ENCODE assay signal across 2 cellular contexts in the genomic region with DNA sequence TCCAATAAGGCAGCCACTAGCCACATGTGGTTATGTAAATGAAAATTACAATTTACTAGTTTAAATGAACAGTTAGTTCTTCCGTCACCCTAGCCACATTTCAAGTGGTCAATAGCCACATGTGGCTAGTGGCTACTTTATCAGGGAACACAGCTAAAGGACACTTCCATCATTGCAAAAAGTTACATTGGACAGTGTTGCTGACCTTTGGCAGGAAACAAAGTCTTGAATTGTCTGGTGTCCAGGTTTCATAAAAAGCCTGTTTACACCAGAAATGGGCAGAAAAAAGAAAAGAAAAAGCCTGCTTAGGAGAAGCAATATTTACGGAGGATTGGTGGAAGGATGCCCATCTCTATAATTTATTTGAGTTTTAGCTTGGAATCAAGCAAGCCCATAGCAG.
TF ChIP-seq lines count a peak whose summit lies in the region.

No MANE protein-coding gene starts in this region.

TF ChIP-seq in K562, 482 proteins besides CTCF, POLR2A, EP300 and RAD21:
- TF ChIP-seq, protein P1, sequence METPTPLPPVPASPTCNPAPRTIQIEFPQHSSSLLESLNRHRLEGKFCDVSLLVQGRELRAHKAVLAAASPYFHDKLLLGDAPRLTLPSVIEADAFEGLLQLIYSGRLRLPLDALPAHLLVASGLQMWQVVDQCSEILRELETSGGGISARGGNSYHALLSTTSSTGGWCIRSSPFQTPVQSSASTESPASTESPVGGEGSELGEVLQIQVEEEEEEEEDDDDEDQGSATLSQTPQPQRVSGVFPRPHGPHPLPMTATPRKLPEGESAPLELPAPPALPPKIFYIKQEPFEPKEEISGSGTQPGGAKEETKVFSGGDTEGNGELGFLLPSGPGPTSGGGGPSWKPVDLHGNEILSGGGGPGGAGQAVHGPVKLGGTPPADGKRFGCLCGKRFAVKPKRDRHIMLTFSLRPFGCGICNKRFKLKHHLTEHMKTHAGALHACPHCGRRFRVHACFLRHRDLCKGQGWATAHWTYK (CRISPR knock-in tag; IDR thresholded peaks at IDR 0.05) = 0 out of 2 replicates have a peak, but pooled peaks have one; percentile 20
- TF ChIP-seq ZNF140 (CRISPR knock-in tag; IDR thresholded peaks at IDR 0.05) (no peak), ZNF592 (IDR thresholded peaks at IDR 0.05) (no peak), DDX20 (tag; IDR thresholded peaks at IDR 0.05; ENCODE audit: low read depth) (no peak), ZNF76 (CRISPR knock-in tag; IDR thresholded peaks at IDR 0.05; ENCODE audit: borderline replicate concordance) (no peak), YY1 (IDR thresholded peaks at IDR 0.05; ENCODE audit: borderline replicate concordance in 1 of 3, control insufficient read depth in 1 of 3, extremely low read depth in 1 of 3, insufficient read depth in 3 of 3, insufficient read length in 1 of 3, insufficient replicate concordance in 2 of 3, low read depth in 1 of 3, low read length in 2 of 3) (no peak), ZNF239 (CRISPR knock-in tag; IDR thresholded peaks at IDR 0.05) (no peak), CBFA2T3 (IDR thresholded peaks at IDR 0.05) (no peak)

TF ChIP-seq in HepG2, 621 proteins besides CTCF, POLR2A, EP300 and RAD21:
- TF ChIP-seq ZFP36 (IDR thresholded peaks at IDR 0.05; ENCODE audit: borderline replicate concordance, low read depth, low read length, partially characterized antibody) = no peak
- TF ChIP-seq SOX13 (IDR thresholded peaks at IDR 0.05) = no peak
- 0 out of 4 replicates have a peak, but pooled peaks of 1 of the 2 experiments have one; percentile 18 for TF ChIP-seq SOX13 (CRISPR knock-in tag; conservative IDR thresholded peaks at IDR 0.05 in 1 of 2, IDR thresholded peaks at IDR 0.05 in 1 of 2)
- TF ChIP-seq IKZF1 (IDR thresholded peaks at IDR 0.05) = no peak
- TF ChIP-seq ZNF790 (CRISPR knock-in tag; IDR thresholded peaks at IDR 0.05; ENCODE audit: borderline replicate concordance) = no peak
- TF ChIP-seq ZNF619 (CRISPR knock-in tag; IDR thresholded peaks at IDR 0.05) = no peak
- TF ChIP-seq ZNF317 (CRISPR knock-in tag; IDR thresholded peaks at IDR 0.05) = no peak
- TF ChIP-seq, protein P2, sequence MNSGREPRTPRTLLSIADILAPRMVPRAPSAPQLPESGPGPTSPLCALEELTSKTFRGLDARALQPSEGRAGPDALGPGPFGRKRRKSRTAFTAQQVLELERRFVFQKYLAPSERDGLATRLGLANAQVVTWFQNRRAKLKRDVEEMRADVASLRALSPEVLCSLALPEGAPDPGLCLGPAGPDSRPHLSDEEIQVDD (CRISPR knock-in tag; IDR thresholded peaks at IDR 0.05; ENCODE audit: borderline replicate concordance) = no peak
- TF ChIP-seq BCL6 (CRISPR knock-in tag; IDR thresholded peaks at IDR 0.05) = 0 out of 2 replicates have a peak, but pooled peaks have one; percentile 19
- TF ChIP-seq ZNF589 (CRISPR knock-in tag; conservative IDR thresholded peaks at IDR 0.05) = no peak
- TF ChIP-seq ZNF629 (CRISPR knock-in tag; conservative IDR thresholded peaks at IDR 0.05) = no peak
- TF ChIP-seq ZNF558 (CRISPR knock-in tag; IDR thresholded peaks at IDR 0.05; ENCODE audit: borderline replicate concordance) = no peak
- TF ChIP-seq SOX6 (IDR thresholded peaks at IDR 0.05) = no peak
- peak; percentile 10; the same call in 1 of the 2 replicates for TF ChIP-seq SOX6 (CRISPR knock-in tag; IDR thresholded peaks at IDR 0.05)
- TF ChIP-seq ZNF569 (CRISPR knock-in tag; IDR thresholded peaks at IDR 0.05; ENCODE audit: borderline replicate concordance) = no peak
